8 cellular contexts compared by ENCODE assay signal in the genomic region with DNA sequence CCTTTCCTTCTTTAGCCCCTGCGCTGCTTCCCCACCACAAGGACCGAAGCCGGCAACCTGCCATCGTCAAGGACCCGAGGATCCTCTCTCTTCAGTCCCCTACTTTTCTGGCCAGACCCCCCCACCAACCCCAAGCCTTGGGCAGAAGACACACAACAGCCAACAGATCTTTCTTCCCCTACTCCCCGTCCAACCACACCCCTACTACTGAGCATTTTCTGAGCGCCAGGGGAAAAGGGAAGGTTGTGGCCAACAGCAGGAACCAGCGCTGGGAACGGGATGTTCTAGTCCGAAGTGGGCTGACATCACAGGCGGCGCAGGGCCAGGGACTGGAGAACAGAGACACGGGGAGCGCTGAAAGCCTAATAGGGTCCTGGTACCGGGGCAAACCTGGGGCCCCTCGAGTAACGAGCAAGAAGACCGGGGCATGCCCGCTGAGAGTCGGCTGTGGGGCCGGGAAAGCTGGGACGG. TPM values are rescaled to one million over a fixed set of nuclear protein-coding genes. Genes with fewer than 3 reads are reported as not detected.
DNase-seq lines count a peak whose midpoint lies in the region; ATAC-seq and TF ChIP-seq lines count a peak whose summit lies in the region.

No MANE protein-coding gene starts in this region.

- no peak overlapping the region for H3K27ac ChIP-seq in HEK293 (ENCODE audit: extremely low read depth, low read depth, low read length)

- TF ChIP-seq CTCF in BE2C (IDR thresholded peaks at IDR 0.05; ENCODE audit: low read depth, low read length) (no peak), HEK293 (tag by site-specific recombination; IDR thresholded peaks at IDR 0.05) (no peak), fibroblast of pulmonary artery (IDR thresholded peaks at IDR 0.05; ENCODE audit: low read length, missing control alignments) (no peak)

- H3K27me3 ChIP-seq in BE2C: no peaks in the 10 kb centered on the region

- POLR2A ChIA-PET in HEK293 (lab: Yijun Ruan, JAX): interaction anchor here (1.0 to 1.3 kb wide), 2 partner anchors 22 kb away, joined by 3 to 4 read pairs; no protein-coding TSS in a partner anchor
- POLR2A ChIA-PET in activated CD4-positive, alpha-beta memory T cell treated with anti-CD3 and anti-CD28 coated beads for 36 hours (lab: Charles Lee): interaction anchor here (0.8 to 5.3 kb wide), 6 partner anchors 8 to 72 kb away, joined by 3 to 34 read pairs (median 3); no protein-coding TSS in a partner anchor
- POLR2A ChIA-PET in naive thymus-derived CD8-positive, alpha-beta T cell (lab: Charles Lee): interaction anchor here (0.7 to 41.9 kb wide), 10 partner anchors 9 to 295 kb away, joined by 3 to 1171 read pairs (median 7); a partner anchor contains a TSS

- peak overlapping the region; percentile 66 for H3K4me3 ChIP-seq in BE2C (ENCODE audit: low read depth, low read length)
- peak overlapping the region; percentile 44 for H3K4me3 ChIP-seq in HEK293 (ENCODE audit: low read depth, low read length)
- peak overlapping the region; percentile 85 for H3K4me3 ChIP-seq in fibroblast of pulmonary artery (replicated peaks; ENCODE audit: low read depth, low read length)

- intact Hi-C loops in activated CD4-positive, alpha-beta memory T cell treated with anti-CD3 and anti-CD28 coated beads for 36 hours (cut with micrococcal nuclease): loop anchor here (1.0 kb wide), 2 partner anchors 12 to 26 kb away; no protein-coding TSS in a partner anchor

- peaks cover 35% of the 10 kb centered on the region for H3K4me1 Mint-ChIP-seq in activated CD4-positive, alpha-beta memory T cell treated with anti-CD3 and anti-CD28 coated beads for 36 hours (ENCODE audit: low read depth)
- peaks cover 5 to 71% (median 50%) of the 10 kb centered on the region in 4 donors for H3K4me1 Mint-ChIP-seq in naive thymus-derived CD8-positive, alpha-beta T cell

- H3K4me3 Mint-ChIP-seq in activated CD4-positive, alpha-beta memory T cell treated with anti-CD3 and anti-CD28 coated beads for 36 hours: peak overlapping the region; percentile 83
- H3K4me3 Mint-ChIP-seq in naive thymus-derived CD8-positive, alpha-beta T cell: peak overlapping the region in 1 of 10 donors; percentile 97

- H3K9me3 ChIP-seq in BE2C (no peaks in the 10 kb centered on the region), HEK293 (ENCODE audit: control insufficient read depth, insufficient read depth, low read depth, low read length) (no peaks in the 10 kb centered on the region)

- H3K4me1 ChIP-seq in BE2C (peaks cover 9% of the 10 kb centered on the region; the same call in 1 of the 2 replicates), HEK293 (ENCODE audit: control insufficient read depth, insufficient read depth, low read length) (peaks cover 25% of the 10 kb centered on the region)

- H3K36me3 ChIP-seq in BE2C: peaks cover 21% of the 10 kb centered on the region
- H3K36me3 ChIP-seq in HEK293 (ENCODE audit: control insufficient read depth in 2 of 2, insufficient read depth in 1 of 2, low read length in 2 of 2): peaks cover 0 to 39% of the 10 kb centered on the region in 2 experiments; a peak in 1 of 3 replicates

- ATAC-seq in naive thymus-derived CD8-positive, alpha-beta T cell: no peak
- ATAC-seq in GM19023 (IDR thresholded peaks at IDR 0.05; ENCODE audit: unreplicated experiment) (no peak), HG03460 (IDR thresholded peaks at IDR 0.05; ENCODE audit: unreplicated experiment) (no peak)

- CTCF ChIA-PET in HEK293 (lab: Yijun Ruan, JAX): interaction anchor here (0.6 to 3.8 kb wide), 4 partner anchors 12 to 1437 kb away, joined by 3 to 19 read pairs (median 4); no protein-coding TSS in a partner anchor
- CTCF ChIA-PET in activated CD4-positive, alpha-beta memory T cell treated with anti-CD3 and anti-CD28 coated beads for 36 hours (lab: Charles Lee): interaction anchor here (1.0 to 1.9 kb wide), 6 partner anchors 9 to 634 kb away, joined by 3 to 12 read pairs (median 5); no protein-coding TSS in a partner anchor

- no peak for DNase-seq in BE2C
- peak; percentile 46 for DNase-seq in activated CD4-positive, alpha-beta memory T cell treated with anti-CD3 and anti-CD28 coated beads for 36 hours
- peak; percentile 73 for DNase-seq in fibroblast of pulmonary artery (ENCODE audit: low read depth)
- DNase-seq in naive thymus-derived CD8-positive, alpha-beta T cell: peak in 7 of 10 donors; percentile 22 to 67 (median 55)
- DNase-seq in NCI-H1436 (lab: John Stamatoyannopoulos, UW): no peak

- H3K9me3 Mint-ChIP-seq in activated CD4-positive, alpha-beta memory T cell treated with anti-CD3 and anti-CD28 coated beads for 36 hours: no peaks in the 10 kb centered on the region
- peaks cover 0 to 6% (median 0%) of the 10 kb centered on the region in 9 donors for H3K9me3 Mint-ChIP-seq in naive thymus-derived CD8-positive, alpha-beta T cell

- H3K36me3 Mint-ChIP-seq in activated CD4-positive, alpha-beta memory T cell treated with anti-CD3 and anti-CD28 coated beads for 36 hours: peaks cover 14% of the 10 kb centered on the region
- peaks cover 0 to 60% (median 15%) of the 10 kb centered on the region in 3 donors for H3K36me3 Mint-ChIP-seq in naive thymus-derived CD8-positive, alpha-beta T cell

- no peak overlapping the region for H3K27ac Mint-ChIP-seq in activated CD4-positive, alpha-beta memory T cell treated with anti-CD3 and anti-CD28 coated beads for 36 hours
- H3K27ac Mint-ChIP-seq in naive thymus-derived CD8-positive, alpha-beta T cell: peak overlapping the region in 1 of 10 donors; percentile 88

- no peaks in the 10 kb centered on the region for H3K27me3 Mint-ChIP-seq in activated CD4-positive, alpha-beta memory T cell treated with anti-CD3 and anti-CD28 coated beads for 36 hours
- peaks cover 0 to 2% (median 0%) of the 10 kb centered on the region in 5 donors for H3K27me3 Mint-ChIP-seq in naive thymus-derived CD8-positive, alpha-beta T cell

TF ChIP-seq in HEK293, 187 proteins besides CTCF, POLR2A, EP300 and RAD21 (continues in another document):
- TF ChIP-seq, protein P1, sequence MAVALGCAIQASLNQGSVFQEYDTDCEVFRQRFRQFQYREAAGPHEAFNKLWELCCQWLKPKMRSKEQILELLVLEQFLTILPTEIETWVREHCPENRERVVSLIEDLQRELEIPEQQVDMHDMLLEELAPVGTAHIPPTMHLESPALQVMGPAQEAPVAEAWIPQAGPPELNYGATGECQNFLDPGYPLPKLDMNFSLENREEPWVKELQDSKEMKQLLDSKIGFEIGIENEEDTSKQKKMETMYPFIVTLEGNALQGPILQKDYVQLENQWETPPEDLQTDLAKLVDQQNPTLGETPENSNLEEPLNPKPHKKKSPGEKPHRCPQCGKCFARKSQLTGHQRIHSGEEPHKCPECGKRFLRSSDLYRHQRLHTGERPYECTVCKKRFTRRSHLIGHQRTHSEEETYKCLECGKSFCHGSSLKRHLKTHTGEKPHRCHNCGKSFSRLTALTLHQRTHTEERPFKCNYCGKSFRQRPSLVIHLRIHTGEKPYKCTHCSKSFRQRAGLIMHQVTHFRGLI (tag by site-specific recombination; IDR thresholded peaks at IDR 0.05): peak; percentile 66; the same call in 1 of the 2 replicates
- TF ChIP-seq MYNN (tag by site-specific recombination; IDR thresholded peaks at IDR 0.05; ENCODE audit: borderline replicate concordance): no peak
- no peak for TF ChIP-seq ZNF600 (tag by site-specific recombination; IDR thresholded peaks at IDR 0.05)
- TF ChIP-seq ZNF248 (tag by site-specific recombination; IDR thresholded peaks at IDR 0.05): no peak
- TF ChIP-seq, protein P2, sequence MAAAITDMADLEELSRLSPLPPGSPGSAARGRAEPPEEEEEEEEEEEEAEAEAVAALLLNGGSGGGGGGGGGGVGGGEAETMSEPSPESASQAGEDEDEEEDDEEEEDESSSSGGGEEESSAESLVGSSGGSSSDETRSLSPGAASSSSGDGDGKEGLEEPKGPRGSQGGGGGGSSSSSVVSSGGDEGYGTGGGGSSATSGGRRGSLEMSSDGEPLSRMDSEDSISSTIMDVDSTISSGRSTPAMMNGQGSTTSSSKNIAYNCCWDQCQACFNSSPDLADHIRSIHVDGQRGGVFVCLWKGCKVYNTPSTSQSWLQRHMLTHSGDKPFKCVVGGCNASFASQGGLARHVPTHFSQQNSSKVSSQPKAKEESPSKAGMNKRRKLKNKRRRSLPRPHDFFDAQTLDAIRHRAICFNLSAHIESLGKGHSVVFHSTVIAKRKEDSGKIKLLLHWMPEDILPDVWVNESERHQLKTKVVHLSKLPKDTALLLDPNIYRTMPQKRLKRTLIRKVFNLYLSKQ (tag by site-specific recombination; IDR thresholded peaks at IDR 0.05; ENCODE audit: borderline replicate concordance): no peak
- no peak for TF ChIP-seq SETDB1 (IDR thresholded peaks at IDR 0.05; ENCODE audit: insufficient read length, low read length)
- no peak for TF ChIP-seq ZNF23 (tag by site-specific recombination; IDR thresholded peaks at IDR 0.05; ENCODE audit: borderline replicate concordance)
- TF ChIP-seq ZBTB17 (tag by site-specific recombination; IDR thresholded peaks at IDR 0.05): peak; percentile 48; the same call in 1 of the 2 replicates

RNA-seq across cellular contexts. Expression of a gene that starts 0.5 kb away (rescaled TPM):
- 44.7 TPM for polyA plus RNA-seq in BE2C (2012; ENCODE audit: insufficient read depth, insufficient read length, low read depth)
- 10 to 100 TPM; 48.9 to 56.3 TPM for total RNA-seq in activated CD4-positive, alpha-beta memory T cell treated with anti-CD3 and anti-CD28 coated beads for 36 hours
- total RNA-seq in naive thymus-derived CD8-positive, alpha-beta T cell: 100 to 1,000 TPM; 148 to 153 TPM
- 10 to 100 TPM in 2 of 3 donors, 1 to 10 TPM in 1; 6.1 to 11.4 (median 10.7) TPM for polyA plus RNA-seq in naive thymus-derived CD8-positive, alpha-beta T cell

RNA-seq across cellular contexts. Expression of a gene that starts 11.1 kb away (rescaled TPM):
- polyA plus RNA-seq in BE2C (2012; ENCODE audit: insufficient read depth, insufficient read length, low read depth): 31.2 TPM
- 10 to 100 TPM; 30.1 to 30.4 TPM for total RNA-seq in activated CD4-positive, alpha-beta memory T cell treated with anti-CD3 and anti-CD28 coated beads for 36 hours
- 100 to 1,000 TPM; 219 to 238 TPM for total RNA-seq in naive thymus-derived CD8-positive, alpha-beta T cell
- polyA plus RNA-seq in naive thymus-derived CD8-positive, alpha-beta T cell: 10 to 100 TPM; 50.4 to 84.2 (median 64.4) TPM

RNA-seq across cellular contexts. Expression of a gene that starts 24.5 kb away (rescaled TPM):
- 1.5 TPM for polyA plus RNA-seq in BE2C (2012; ENCODE audit: insufficient read depth, insufficient read length, low read depth)
- total RNA-seq in activated CD4-positive, alpha-beta memory T cell treated with anti-CD3 and anti-CD28 coated beads for 36 hours: 10 to 100 TPM; 32.6 to 35.3 TPM
- total RNA-seq in naive thymus-derived CD8-positive, alpha-beta T cell: 10 to 100 TPM; 17.2 to 19.4 TPM
- polyA plus RNA-seq in naive thymus-derived CD8-positive, alpha-beta T cell: 10 to 100 TPM; 36.4 to 55.3 (median 41.9) TPM

RNA-seq across cellular contexts. Expression of a gene that starts 27.8 kb away (rescaled TPM):
- polyA plus RNA-seq in BE2C (2012; ENCODE audit: insufficient read depth, insufficient read length, low read depth): 4.2 TPM
- 1 to 10 TPM; 2.5 to 2.8 TPM for total RNA-seq in activated CD4-positive, alpha-beta memory T cell treated with anti-CD3 and anti-CD28 coated beads for 36 hours
- total RNA-seq in naive thymus-derived CD8-positive, alpha-beta T cell: under 1 TPM in 1 of 2 experiments, not detected in 1; 0.30 TPM
- polyA plus RNA-seq in naive thymus-derived CD8-positive, alpha-beta T cell: not detected

RNA-seq across cellular contexts. Expression of a gene that starts 33.4 kb away (rescaled TPM):
- polyA plus RNA-seq in BE2C (2012; ENCODE audit: insufficient read depth, insufficient read length, low read depth): not detected
- total RNA-seq in activated CD4-positive, alpha-beta memory T cell treated with anti-CD3 and anti-CD28 coated beads for 36 hours: under 1 TPM; 0.12 TPM
- total RNA-seq in naive thymus-derived CD8-positive, alpha-beta T cell: under 1 TPM; 0.18 to 0.52 TPM
- under 1 TPM in 1 of 3 donors, not detected in 2; 0.13 TPM for polyA plus RNA-seq in naive thymus-derived CD8-positive, alpha-beta T cell

Comparison
In these comparisons a context has a peak if more than half of its experiments do, and no peak if none do; other contexts are left out.
1. DNase-seq: peak in activated CD4-positive, alpha-beta memory T cell treated with anti-CD3 and anti-CD28 coated beads for 36 hours (single experiment), fibroblast of pulmonary artery (single experiment) and naive thymus-derived CD8-positive, alpha-beta T cell (7 of 10); none in BE2C (single experiment) and NCI-H1436 (single experiment).
2. RNA of a gene that starts 11.1 kb away (total RNA-seq): 219 to 238 TPM in naive thymus-derived CD8-positive, alpha-beta T cell; 30.1 to 30.4 TPM in activated CD4-positive, alpha-beta memory T cell treated with anti-CD3 and anti-CD28 coated beads for 36 hours; every median in the first group is over 4 times any median in the second.
3. Peak in every context shown above with its lines, with median percentiles within 50 percentile points of each other: H3K4me3 ChIP-seq.